ENCODE assay signal across 14 cellular contexts in the genomic region with DNA sequence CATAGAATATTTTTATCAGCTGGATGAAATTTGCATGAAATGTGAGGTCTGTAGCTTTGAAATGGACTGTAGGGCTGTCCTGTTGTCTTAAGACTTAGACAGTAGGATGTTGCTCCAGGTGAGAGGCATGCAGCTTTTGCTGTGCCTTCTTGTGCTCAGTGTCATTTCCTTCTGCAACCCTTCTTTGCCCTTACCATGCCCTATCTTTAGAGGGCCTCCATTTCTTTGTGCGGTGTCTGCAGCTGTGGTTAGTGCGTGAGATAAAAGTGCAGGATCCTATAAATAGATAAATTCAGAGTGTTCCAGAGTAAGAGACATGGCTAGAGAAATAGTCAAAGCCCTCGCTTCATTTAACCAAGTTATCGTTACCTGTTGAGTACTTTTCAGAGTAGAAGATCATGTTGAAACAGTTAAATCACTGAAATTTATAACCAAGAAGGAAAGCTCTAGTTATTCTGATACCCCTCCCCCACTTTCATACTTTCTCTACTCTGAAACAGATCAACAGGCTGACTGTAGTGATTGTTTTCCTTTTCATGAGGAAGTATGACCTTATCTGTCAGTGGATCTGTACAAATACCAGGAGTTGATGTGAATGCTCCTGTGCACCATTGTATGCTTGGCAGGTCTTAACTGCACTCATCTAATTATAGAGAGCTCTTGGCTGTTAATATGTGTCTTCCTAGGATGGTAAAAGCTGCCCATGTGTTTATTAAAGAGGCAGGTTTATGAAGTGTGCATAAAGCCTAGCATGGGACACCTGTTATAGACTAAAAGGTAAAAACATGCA. TPM values are rescaled to one million over a fixed set of nuclear protein-coding genes. Genes with fewer than 3 reads are reported as not detected.
DNase-seq lines count a peak whose midpoint lies in the region; ATAC-seq and TF ChIP-seq lines count a peak whose summit lies in the region.
"Had no signal": no experiment of that assay in that cellular context is flagged by ENCODE, and none has a peak within 500 bp of the region (broad histone marks: within the 10 kb centered on the region; RNA-seq: fewer than 3 reads in every experiment).

No MANE protein-coding gene starts in this region.

- H3K4me1 ChIP-seq in DND-41 (ENCODE audit: insufficient read depth, low read length) = no peaks in the 10 kb centered on the region
- peaks cover 2% of the 10 kb centered on the region for H3K4me1 ChIP-seq in right cardiac atrium (ENCODE audit: control insufficient read depth, insufficient read depth, low read length)
- peaks cover 10% of the 10 kb centered on the region for H3K4me1 ChIP-seq in OCI-LY7 (ENCODE audit: insufficient read depth, low read length, poor library complexity, severe bottlenecking)

- ATAC-seq in DND-41 (ENCODE audit: insufficient read depth, low read depth) (peak; percentile 55; the same call in 1 of the 3 replicates), right cardiac atrium (peak; percentile 49 to 69)
- peak in 1 of 2 donors; percentile 30 for ATAC-seq in activated naive CD4-positive, alpha-beta T cell treated with anti-CD3 and anti-CD28 coated beads, Interleukin-2, amount 50 U/mL, for 72 hours
- ATAC-seq: body of pancreas, K562 had no signal

- TF ChIP-seq CTCF in 22Rv1 (IDR thresholded peaks at IDR 0.05) = no peak
- no peak for TF ChIP-seq CTCF in DND-41 (IDR thresholded peaks at IDR 0.05; ENCODE audit: borderline replicate concordance, extremely low read depth, low read length, poor library complexity, severe bottlenecking)
- TF ChIP-seq CTCF in OCI-LY7 (conservative IDR thresholded peaks at IDR 0.05; ENCODE audit: low read length) = no peak

- H2AFZ ChIP-seq in DND-41 (ENCODE audit: low read depth, low read length) = no peak overlapping the region
- no peak overlapping the region for H2AFZ ChIP-seq in OCI-LY7 (ENCODE audit: low read length)

- H3K9ac ChIP-seq in DND-41 (ENCODE audit: low read depth, low read length) = no peak overlapping the region
- H3K9ac ChIP-seq: BLaER1 treated with 17β-estradiol and CSF1 and Interleukin-3, amounts not matched to agents 10 nM and 100 nM had no signal

- H3K4me3 ChIP-seq in DND-41 (ENCODE audit: low read depth in 1 of 2, low read length in 2 of 2) = no peak overlapping the region
- H3K4me3 ChIP-seq in right cardiac atrium (ENCODE audit: low read length) = no peak overlapping the region
- no peak overlapping the region for H3K4me3 ChIP-seq in OCI-LY7 (ENCODE audit: low read depth, low read length, poor library complexity, severe bottlenecking)
- H3K4me3 ChIP-seq: BLaER1 treated with 17β-estradiol and CSF1 and Interleukin-3, amounts not matched to agents 10 nM and 100 nM; body of pancreas; K562 had no signal

- H4K20me1 ChIP-seq in DND-41 (ENCODE audit: insufficient read depth, low read length) = peaks cover 10% of the 10 kb centered on the region; the same call in 1 of the 2 replicates
- peaks cover 8% of the 10 kb centered on the region; the same call in 1 of the 2 replicates for H4K20me1 ChIP-seq in OCI-LY7 (ENCODE audit: insufficient read depth, low read length)

- no peaks in the 10 kb centered on the region for H3K9me3 Mint-ChIP-seq in activated naive CD4-positive, alpha-beta T cell treated with anti-CD3 and anti-CD28 coated beads, Interleukin-2, amount 50 U/mL, for 72 hours

- intact Hi-C loops in right cardiac atrium (cut with DNase I) = no loop called here
- intact Hi-C loops in OCI-LY7 (cut with micrococcal nuclease; ENCODE audit: unreplicated experiment) = no loop called here

- H3K27ac Mint-ChIP-seq in activated naive CD4-positive, alpha-beta T cell treated with anti-CD3 and anti-CD28 coated beads, Interleukin-2, amount 50 U/mL, for 72 hours = peak overlapping the region; percentile 48

- H3K9me3 ChIP-seq in DND-41 (ENCODE audit: insufficient read depth, low read length, severe bottlenecking) (no peaks in the 10 kb centered on the region), right cardiac atrium (ENCODE audit: control insufficient read depth, low read length) (no peaks in the 10 kb centered on the region), OCI-LY7 (ENCODE audit: low read length) (no peaks in the 10 kb centered on the region)
- H3K9me3 ChIP-seq: BLaER1 treated with 17β-estradiol and CSF1 and Interleukin-3, amounts not matched to agents 10 nM and 100 nM had no signal

- no peaks in the 10 kb centered on the region for H3K27me3 ChIP-seq in DND-41 (ENCODE audit: insufficient read depth, low read length, poor library complexity)
- no peaks in the 10 kb centered on the region for H3K27me3 ChIP-seq in right cardiac atrium (ENCODE audit: control insufficient read depth, insufficient read depth)
- H3K27me3 ChIP-seq: BLaER1 treated with 17β-estradiol and CSF1 and Interleukin-3, amounts not matched to agents 10 nM and 100 nM; body of pancreas had no signal

- H3K79me2 ChIP-seq in DND-41 (ENCODE audit: insufficient read depth, low read length) (peaks cover 18% of the 10 kb centered on the region), OCI-LY7 (ENCODE audit: insufficient read depth, low read depth, low read length) (peaks cover 26% of the 10 kb centered on the region; the same call in 1 of the 2 replicates)

- no peak for DNase-seq in DND-41
- DNase-seq in activated naive CD4-positive, alpha-beta T cell treated with anti-CD3 and anti-CD28 coated beads, Interleukin-2, amount 50 U/mL, for 72 hours (ENCODE audit: low spot score in 2 of 2) = no peak
- no peak for DNase-seq in right cardiac atrium
- DNase-seq in OCI-LY7 (ENCODE audit: low spot score) = no peak
- DNase-seq in nucleus accumbens (lab: John Stamatoyannopoulos, UW) = no peak
- DNase-seq in NOMO-1 treated with dmso at 0.1 percent for 144 hours (lab: John Stamatoyannopoulos, UW; ENCODE audit: unreplicated experiment) = no peak
- DNase-seq in NCI-H446 (lab: John Stamatoyannopoulos, UW) = no peak
- DNase-seq: body of pancreas; NCI-H1417; NCI-H524 treated with DMSO at 0.1 percent for 48 hours; stimulated activated CD4-positive, alpha-beta T cell treated with anti-CD3 and anti-CD28 coated beads, Interleukin-4, amount 100 ng/mL, for 4 hours had no signal

- H3K36me3 Mint-ChIP-seq in activated naive CD4-positive, alpha-beta T cell treated with anti-CD3 and anti-CD28 coated beads, Interleukin-2, amount 50 U/mL, for 72 hours = peaks cover 0 to 19% of the 10 kb centered on the region in 2 donors

- H3K27ac ChIP-seq in 22Rv1 = peak overlapping the region; percentile 1; the same call in 1 of the 2 replicates
- no peak overlapping the region for H3K27ac ChIP-seq in DND-41 (ENCODE audit: low read length)
- peak overlapping the region; percentile 88 for H3K27ac ChIP-seq in right cardiac atrium (ENCODE audit: low read length)
- H3K27ac ChIP-seq in OCI-LY7 (ENCODE audit: low read depth, low read length, poor library complexity, severe bottlenecking) = no peak overlapping the region
- H3K27ac ChIP-seq: BLaER1 treated with 17β-estradiol and CSF1 and Interleukin-3, amounts not matched to agents 10 nM and 100 nM; body of pancreas had no signal

- H3K4me2 ChIP-seq in DND-41 (ENCODE audit: insufficient read depth, low read length) (no peak overlapping the region), OCI-LY7 (ENCODE audit: low read length) (no peak overlapping the region)

- 61% methylated on average over 4 of the region's 4 CpGs for WGBS in right cardiac atrium

- no TSS peak for BruUV-seq in OCI-LY7 (replicated peaks; lab: Mats Ljungman, UMichigan)

- CTCF ChIA-PET in OCI-LY7 (lab: Charles Lee; ENCODE audit: unreplicated experiment) = no interaction called here

- H3K36me3 ChIP-seq in DND-41 (ENCODE audit: insufficient read depth, low read length) (peaks cover 83% of the 10 kb centered on the region), OCI-LY7 (ENCODE audit: insufficient read depth, low read length) (peaks cover 99% of the 10 kb centered on the region)

- POLR2A ChIA-PET in OCI-LY7 (lab: Charles Lee) = interaction anchor here (0.6 to 1.7 kb wide), 3 partner anchors 9 to 17 kb away, joined by 3 to 6 read pairs (median 5); no protein-coding TSS in a partner anchor

- H3K9me2 ChIP-seq in OCI-LY7 (ENCODE audit: insufficient read depth, low read length) = no peaks in the 10 kb centered on the region

RNA-seq across cellular contexts. Expression of gene EIF3J, which starts 18.2 kb away (rescaled TPM):
- 10 to 100 TPM; 74.8 to 78.0 TPM for total RNA-seq in activated naive CD4-positive, alpha-beta T cell treated with anti-CD3 and anti-CD28 coated beads, Interleukin-2, amount 50 U/mL, for 72 hours
- total RNA-seq in right cardiac atrium = 10 to 100 TPM; 52.9 to 73.5 (median 65.7) TPM
- 40.8 TPM for polyA plus RNA-seq in right cardiac atrium
- total RNA-seq in OCI-LY7 (2014; rRNA removed; shearing (Covaris generic)) = 41.3 and 49.4 TPM in 2 replicates
- total RNA-seq in OCI-LY7 (2022) = 129 and 131 TPM in 2 replicates

Comparison
In these comparisons a context has a peak if more than half of its experiments do, and no peak if none do; other contexts are left out.
1. H3K27ac ChIP-seq: peak in 22Rv1 (single experiment) and right cardiac atrium (single experiment); none in DND-41 (single experiment) and OCI-LY7 (single experiment).